Comparison of ENCODE assay signal across 12 cellular contexts in the genomic region with DNA sequence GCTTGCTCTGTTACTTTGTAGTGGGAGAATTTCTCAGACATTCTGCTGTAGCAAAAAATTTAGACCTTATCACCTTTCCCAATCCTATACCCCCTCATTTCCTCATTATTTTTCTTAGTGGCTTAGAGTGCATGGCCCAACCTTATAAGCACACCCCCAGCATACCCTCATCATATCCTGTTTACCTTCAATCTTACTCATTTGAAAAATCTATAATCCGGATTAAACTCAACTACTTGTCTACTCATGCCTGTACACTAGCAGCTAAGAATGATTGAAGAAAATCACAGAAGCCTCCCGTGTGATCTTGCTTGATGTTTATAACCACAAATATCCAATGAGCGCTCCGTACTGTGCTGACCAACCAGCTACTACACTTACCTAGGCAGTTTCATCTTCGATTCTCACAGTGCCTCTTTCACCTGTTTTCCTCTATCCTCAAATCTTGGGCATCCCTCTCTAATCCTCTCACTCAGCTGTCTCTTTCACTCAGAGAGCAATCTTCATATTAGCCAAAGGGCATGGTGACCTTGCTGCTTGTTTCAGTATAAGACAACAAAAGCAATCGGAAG. TPM values are rescaled to one million over a fixed set of nuclear protein-coding genes. Genes with fewer than 3 reads are reported as not detected.
DNase-seq lines count a peak whose midpoint lies in the region; ATAC-seq and TF ChIP-seq lines count a peak whose summit lies in the region.
"Had no signal": no experiment of that assay in that cellular context is flagged by ENCODE, and none has a peak within 500 bp of the region (broad histone marks: within the 10 kb centered on the region; RNA-seq: fewer than 3 reads in every experiment).

No MANE protein-coding gene starts in this region.

- H3K27ac Mint-ChIP-seq in stimulated activated naive B cell treated with anti-CD40 and anti-IgM and Interleukin-4, amounts not matched to agents 10 μg/mL and 1 μg/mL and 100 μg/mL, for 72 hours, result no peak overlapping the region
- H3K27ac Mint-ChIP-seq: activated CD4-positive, alpha-beta T cell treated with anti-CD3 and anti-CD28 coated beads, Interleukin-2, amount 10 ng/mL, durations not matched to agents 7 days and 5 days; T-helper 1 cell treated with Interleukin-12 subunit alpha and Interleukin-12 subunit beta and Interleukin-4 antibody, amounts not matched to agents 30 μg/mL and 1 μg/mL, for 36 hours had no signal

- no peaks in the 10 kb centered on the region for H3K36me3 Mint-ChIP-seq in stimulated activated naive B cell treated with anti-CD40 and anti-IgM and Interleukin-4, amounts not matched to agents 10 μg/mL and 1 μg/mL and 100 μg/mL, for 72 hours

- no peaks in the 10 kb centered on the region for H4K20me1 ChIP-seq in mammary epithelial cell (ENCODE audit: insufficient read depth, low read length)

- H2BK120ac ChIP-seq in neuronal stem cell (ENCODE audit: low read depth, low read length), result no peak overlapping the region

- no peak overlapping the region for H3K14ac ChIP-seq in neuronal stem cell (ENCODE audit: low read length)

- peak; percentile 22 to 35 for ATAC-seq in stimulated activated naive B cell treated with anti-CD40 and anti-IgM and Interleukin-4, amounts not matched to agents 10 μg/mL and 1 μg/mL and 100 μg/mL, for 72 hours (replicated peaks)
- no peak for ATAC-seq in omental fat pad (ENCODE audit: low FRiP score)
- ATAC-seq: gastrocnemius medialis had no signal

- H2AFZ ChIP-seq in mammary epithelial cell (ENCODE audit: low read depth, low read length), result no peak overlapping the region
- H2AFZ ChIP-seq in neuronal stem cell (ENCODE audit: low read length), result no peak overlapping the region

- H3K27me3 Mint-ChIP-seq in stimulated activated naive B cell treated with anti-CD40 and anti-IgM and Interleukin-4, amounts not matched to agents 10 μg/mL and 1 μg/mL and 100 μg/mL, for 72 hours, result no peaks in the 10 kb centered on the region
- H3K27me3 Mint-ChIP-seq: activated CD4-positive, alpha-beta T cell treated with anti-CD3 and anti-CD28 coated beads, Interleukin-2, amount 10 ng/mL, durations not matched to agents 7 days and 5 days had no signal

- H3K27ac ChIP-seq in mammary epithelial cell (ENCODE audit: insufficient read depth, low read depth, low read length) (no peak overlapping the region), breast epithelium (no peak overlapping the region), neuronal stem cell (replicated peaks; ENCODE audit: low read length) (no peak overlapping the region)
- H3K27ac ChIP-seq: gastrocnemius medialis had no signal

- no peaks in the 10 kb centered on the region for H3K79me1 ChIP-seq in neuronal stem cell (ENCODE audit: low read depth, low read length)

- no peak overlapping the region for H2BK12ac ChIP-seq in neuronal stem cell (ENCODE audit: low read length)

- no peak overlapping the region for H2BK15ac ChIP-seq in neuronal stem cell (ENCODE audit: low read length)

- CTCF ChIA-PET in mammary epithelial cell (lab: Charles Lee; ENCODE audit: low non-redundant PET), result no interaction called here

- H3K23ac ChIP-seq in neuronal stem cell (ENCODE audit: low read depth, low read length, poor library complexity), result no peak overlapping the region

- H3K4me3 ChIP-seq in mammary epithelial cell (replicated peaks in 1 of 3; ENCODE audit: insufficient read depth in 1 of 3, low read depth in 2 of 3, low read length in 3 of 3) (no peak overlapping the region), breast epithelium (no peak overlapping the region), choroid plexus epithelial cell (ENCODE audit: low read depth, low read length) (no peak overlapping the region), neuronal stem cell (ENCODE audit: low read length in 2 of 2) (no peak overlapping the region)
- H3K4me3 ChIP-seq: gastrocnemius medialis had no signal

- H3K9me3 ChIP-seq in mammary epithelial cell (replicated peaks; ENCODE audit: insufficient read depth, low read length) (no peaks in the 10 kb centered on the region), breast epithelium (no peaks in the 10 kb centered on the region), neuronal stem cell (replicated peaks in 1 of 2; ENCODE audit: control insufficient read depth in 2 of 2, insufficient read depth in 1 of 2, low read depth in 1 of 2, low read length in 2 of 2) (no peaks in the 10 kb centered on the region)
- H3K9me3 ChIP-seq: gastrocnemius medialis had no signal

- no peak overlapping the region for H3K9ac ChIP-seq in mammary epithelial cell (ENCODE audit: insufficient read depth, low read length)
- no peak overlapping the region for H3K9ac ChIP-seq in neuronal stem cell (ENCODE audit: low read depth, low read length, poor library complexity)

- no TSS peak for BruUV-seq in mammary epithelial cell (replicated peaks; lab: Mats Ljungman, UMichigan)

- H3K4me1 Mint-ChIP-seq in stimulated activated naive B cell treated with anti-CD40 and anti-IgM and Interleukin-4, amounts not matched to agents 10 μg/mL and 1 μg/mL and 100 μg/mL, for 72 hours, result peaks cover 0 to 5% of the 10 kb centered on the region in 2 donors

- H3K18ac ChIP-seq in neuronal stem cell (ENCODE audit: low read length), result no peak overlapping the region

- H2BK5ac ChIP-seq in neuronal stem cell (ENCODE audit: low read length), result no peak overlapping the region

- in situ Hi-C loops in mammary epithelial cell (cut with MboI; ENCODE audit: low sequenced_read_pairs in 2 of 2), result no loop called here

- H2AK5ac ChIP-seq in neuronal stem cell (ENCODE audit: low read depth, low read length), result no peak overlapping the region

- no peaks in the 10 kb centered on the region for H3K27me3 ChIP-seq in mammary epithelial cell (ENCODE audit: insufficient read depth, low read length)
- no peaks in the 10 kb centered on the region for H3K27me3 ChIP-seq in breast epithelium
- H3K27me3 ChIP-seq in neuronal stem cell (ENCODE audit: control insufficient read depth in 3 of 3, insufficient read depth in 3 of 3, low read depth in 1 of 3, low read length in 3 of 3), result no peaks in the 10 kb centered on the region
- H3K27me3 ChIP-seq: gastrocnemius medialis had no signal

- H3K4ac ChIP-seq in neuronal stem cell (ENCODE audit: low read length), result no peak overlapping the region

- no peak overlapping the region for H4K91ac ChIP-seq in neuronal stem cell (ENCODE audit: low read depth, low read length, poor library complexity)

- dilution Hi-C loops in mammary epithelial cell (cut with HindIII; ENCODE audit: low sequenced_read_pairs), result no loop called here

- TF ChIP-seq CTCF in mammary epithelial cell (conservative IDR thresholded peaks at IDR 0.05 in 1 of 2, IDR thresholded peaks at IDR 0.05 in 1 of 2; ENCODE audit: extremely low read depth in 1 of 2, insufficient read depth in 1 of 2, low read depth in 1 of 2, low read length in 2 of 2), result no peak
- no peak for TF ChIP-seq CTCF in breast epithelium (IDR thresholded peaks at IDR 0.05)
- no peak for TF ChIP-seq CTCF in choroid plexus epithelial cell (conservative IDR thresholded peaks at IDR 0.05; ENCODE audit: low read depth, low read length)
- TF ChIP-seq CTCF in omental fat pad (IDR thresholded peaks at IDR 0.05), result no peak

- DNase-seq in mammary epithelial cell (peak; percentile 28), breast epithelium (ENCODE audit: low spot score in 2 of 2) (no peak), HT1080 (ENCODE audit: low read depth) (peak; percentile 45), choroid plexus epithelial cell (ENCODE audit: low read depth) (peak; percentile 43), omental fat pad (ENCODE audit: low spot score) (no peak), neuronal stem cell (ENCODE audit: low spot score) (no peak), activated gamma-delta T cell (lab: John Stamatoyannopoulos, UW) (no peak)
- no peak for DNase-seq in stimulated activated naive B cell treated with anti-CD40 and anti-IgM and Interleukin-4, amounts not matched to agents 10 μg/mL and 1 μg/mL and 100 μg/mL, for 72 hours
- DNase-seq: activated CD4-positive, alpha-beta T cell treated with anti-CD3 and anti-CD28 coated beads, Interleukin-2, amount 10 ng/mL, durations not matched to agents 7 days and 5 days; gastrocnemius medialis; NCI-H2107 had no signal

- no peak for TF ChIP-seq POLR2A in breast epithelium (IDR thresholded peaks at IDR 0.05)

- H4K8ac ChIP-seq in neuronal stem cell (ENCODE audit: low read depth, low read length), result no peak overlapping the region

- 96% methylated on average over 6 of the region's 6 CpGs for WGBS in mammary epithelial cell (ENCODE audit: low coverage, missing lambda C conversion rate)
- WGBS in neuronal stem cell (ENCODE audit: extremely low coverage in 2 of 2, insufficient read length in 2 of 2, insufficient replicate concordance in 1 of 2), 2 donors, result no CpG with 5 or more reads among the region's 6 CpGs

- no peaks in the 10 kb centered on the region for H3K9me3 Mint-ChIP-seq in stimulated activated naive B cell treated with anti-CD40 and anti-IgM and Interleukin-4, amounts not matched to agents 10 μg/mL and 1 μg/mL and 100 μg/mL, for 72 hours
- H3K9me3 Mint-ChIP-seq: activated CD4-positive, alpha-beta T cell treated with anti-CD3 and anti-CD28 coated beads, Interleukin-2, amount 10 ng/mL, durations not matched to agents 7 days and 5 days; T-helper 1 cell treated with Interleukin-12 subunit alpha and Interleukin-12 subunit beta and Interleukin-4 antibody, amounts not matched to agents 30 μg/mL and 1 μg/mL, for 36 hours had no signal

- no peaks in the 10 kb centered on the region for H3K4me1 ChIP-seq in mammary epithelial cell (ENCODE audit: insufficient read depth, low read length)
- H3K4me1 ChIP-seq in breast epithelium, result peaks cover 0 to 3% of the 10 kb centered on the region in 2 donors
- H3K4me1 ChIP-seq in neuronal stem cell (ENCODE audit: control insufficient read depth in 2 of 2, insufficient read depth in 1 of 2, low read depth in 1 of 2, low read length in 2 of 2), result peaks cover 0 to 3% of the 10 kb centered on the region in 2 donors

- H3K79me2 ChIP-seq in mammary epithelial cell (ENCODE audit: insufficient read depth, low read length), result peaks cover 18% of the 10 kb centered on the region

- no peak overlapping the region for H3K4me2 ChIP-seq in mammary epithelial cell (ENCODE audit: insufficient read depth, low read depth, low read length)
- H3K4me2 ChIP-seq in neuronal stem cell (ENCODE audit: insufficient read depth, low read length, poor library complexity, severe bottlenecking), result no peak overlapping the region

- H3K36me3 ChIP-seq in mammary epithelial cell (ENCODE audit: insufficient read depth, low read length), result peaks cover 1% of the 10 kb centered on the region
- H3K36me3 ChIP-seq in breast epithelium, result no peaks in the 10 kb centered on the region
- no peaks in the 10 kb centered on the region for H3K36me3 ChIP-seq in neuronal stem cell (replicated peaks in 1 of 2; ENCODE audit: control insufficient read depth in 2 of 2, insufficient read depth in 2 of 2, low read length in 2 of 2)
- H3K36me3 ChIP-seq: gastrocnemius medialis had no signal

- intact Hi-C loops in mammary epithelial cell (cut with micrococcal nuclease) (no loop called here), breast epithelium (cut with DNase I; ENCODE audit: low total_unique reads) (no loop called here)

- no peak overlapping the region for H3K4me3 Mint-ChIP-seq in stimulated activated naive B cell treated with anti-CD40 and anti-IgM and Interleukin-4, amounts not matched to agents 10 μg/mL and 1 μg/mL and 100 μg/mL, for 72 hours
- H3K4me3 Mint-ChIP-seq: activated CD4-positive, alpha-beta T cell treated with anti-CD3 and anti-CD28 coated beads, Interleukin-2, amount 10 ng/mL, durations not matched to agents 7 days and 5 days; T-helper 1 cell treated with Interleukin-12 subunit alpha and Interleukin-12 subunit beta and Interleukin-4 antibody, amounts not matched to agents 30 μg/mL and 1 μg/mL, for 36 hours had no signal

RNA-seq across cellular contexts. Expression of a gene that starts 36.6 kb away (rescaled TPM):
- total RNA-seq in mammary epithelial cell (100 to 1,000 TPM in 1 of 2 donors, 10 to 100 TPM in 1; 93.9 to 113 TPM), breast epithelium (10 to 100 TPM; 43.0 to 53.6 (median 44.2) TPM), omental fat pad (10 to 100 TPM; 18.1 to 47.3 (median 22.9) TPM)
- polyA plus RNA-seq in mammary epithelial cell, result 93.8 TPM
- polyA minus RNA-seq in mammary epithelial cell, result 135 TPM
- 30.8 and 33.7 TPM in 2 replicates for total RNA-seq in HT1080 (2014; rRNA removed; shearing (Covaris generic))
- 63.1 and 77.8 TPM in 2 replicates for polyA plus RNA-seq in HT1080 (2015; cell fraction: cytosol; rRNA removed)
- polyA plus RNA-seq in HT1080 (2015; cell fraction: nucleus; rRNA removed), result 49.3 and 55.7 TPM in 2 replicates
- 36.8 TPM for polyA plus RNA-seq in neuronal stem cell (2013, experiment 1 of 2)
- 35.3 TPM for polyA plus RNA-seq in neuronal stem cell (2013, experiment 2 of 2)

Comparison
In these comparisons a context has a peak if more than half of its experiments do, and no peak if none do; other contexts are left out.
1. DNase-seq: peak in mammary epithelial cell (single experiment), HT1080 (single experiment) and choroid plexus epithelial cell (single experiment); none in breast epithelium (0 of 2), stimulated activated naive B cell treated with anti-CD40 and anti-IgM and Interleukin-4, amounts not matched to agents 10 μg/mL and 1 μg/mL and 100 μg/mL, for 72 hours (single experiment), omental fat pad (single experiment), neuronal stem cell (single experiment) and activated gamma-delta T cell (single experiment).